12 cellular contexts compared by ENCODE assay signal in the genomic region with DNA sequence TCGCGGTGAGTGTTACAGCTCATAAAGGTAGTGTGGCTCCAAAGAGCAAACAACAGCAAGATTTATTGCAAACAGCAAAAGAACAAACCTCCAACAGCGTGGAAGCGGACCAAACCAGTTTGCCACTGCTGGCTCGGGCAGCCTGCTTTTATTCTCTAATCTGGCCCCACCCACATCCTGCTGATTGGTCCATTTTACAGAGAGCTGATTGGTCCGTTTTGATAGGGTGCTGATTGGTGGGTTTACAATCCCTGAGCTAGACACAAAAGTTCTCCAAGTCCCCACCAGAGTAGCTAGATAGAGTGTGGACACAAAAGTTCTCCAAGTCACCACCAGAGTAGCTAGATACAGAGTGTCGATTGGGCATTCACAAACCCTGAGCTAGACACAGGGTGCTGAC. TPM values are rescaled to one million over a fixed set of nuclear protein-coding genes. Genes with fewer than 3 reads are reported as not detected.
DNase-seq lines count a peak whose midpoint lies in the region; ATAC-seq and TF ChIP-seq lines count a peak whose summit lies in the region.
"Not testable (repeated sequence)": the region's sequence is repeated elsewhere in the genome, so short reads cannot be mapped to it uniquely, and the experiment has no call there.
"Had no signal": no experiment of that assay in that cellular context is flagged by ENCODE, and none has a peak within 500 bp of the region (broad histone marks: within the 10 kb centered on the region; RNA-seq: fewer than 3 reads in every experiment).

No MANE protein-coding gene starts in this region.

- POLR2A ChIA-PET in CD8-positive, alpha-beta T cell (lab: Charles Lee): interaction anchor here (1.2 to 1.6 kb wide), 4 partner anchors 18 to 248 kb away, joined by 3 to 8 read pairs (median 4); a partner anchor contains a TSS
- POLR2A ChIA-PET in activated CD4-positive, alpha-beta T cell treated with anti-CD3 and anti-CD28 coated beads, Interleukin-2, amount 10 ng/mL, durations not matched to agents 7 days and 5 days (lab: Charles Lee): interaction anchor here (0.9 kb wide), 1 partner anchor 53 kb away, joined by 3 read pairs; the partner anchor contains the start of gene RAB43

- ATAC-seq in CD8-positive, alpha-beta T cell: peak; percentile 51
- not testable (repeated sequence) for ATAC-seq in aorta (ENCODE audit: low FRiP score)

- H4K8ac ChIP-seq in mesendoderm (ENCODE audit: low read depth, low read length): not testable (repeated sequence)

- peak overlapping the region; percentile 82 for H3K4me3 Mint-ChIP-seq in CD8-positive, alpha-beta T cell
- H3K4me3 Mint-ChIP-seq in activated CD4-positive, alpha-beta T cell treated with anti-CD3 and anti-CD28 coated beads, Interleukin-2, amount 10 ng/mL, durations not matched to agents 7 days and 5 days: peak overlapping the region; percentile 63
- H3K4me3 Mint-ChIP-seq in activated naive CD4-positive, alpha-beta T cell treated with anti-CD3 and anti-CD28 coated beads, Interleukin-2, amount 10 ng/mL, durations not matched to agents 7 days and 5 days: peak overlapping the region; percentile 54
- H3K4me3 Mint-ChIP-seq in dendritic cell treated with granulocyte-macrophage colony-stimulating factor and Interleukin-4, amounts not matched to agents 40 ng/mL and 50 ng/mL, for 4 days: peak overlapping the region; percentile 53

- not testable (repeated sequence) for H4K5ac ChIP-seq in mesendoderm (ENCODE audit: low read length)

- intact Hi-C loops in CD8-positive, alpha-beta T cell (cut with DNase I, micrococcal nuclease): loop anchor here in 1 of 2 experiments (5.0 kb wide), 1 partner anchor 55 kb away; no protein-coding TSS in a partner anchor
- intact Hi-C loops in dendritic cell treated with granulocyte-macrophage colony-stimulating factor and Interleukin-4, amounts not matched to agents 40 ng/mL and 50 ng/mL, for 4 days (cut with micrococcal nuclease); spleen (cut with DNase I; ENCODE audit: low total_unique reads); aorta (cut with DNase I): not testable (repeated sequence)

- H2AK5ac ChIP-seq in mesendoderm (ENCODE audit: low read length): not testable (repeated sequence)

- not testable (repeated sequence) for H3K27me3 Mint-ChIP-seq in CD8-positive, alpha-beta T cell (ENCODE audit: low read depth); activated CD4-positive, alpha-beta T cell treated with anti-CD3 and anti-CD28 coated beads, Interleukin-2, amount 10 ng/mL, durations not matched to agents 7 days and 5 days
- H3K27me3 Mint-ChIP-seq in activated naive CD4-positive, alpha-beta T cell treated with anti-CD3 and anti-CD28 coated beads, Interleukin-2, amount 10 ng/mL, durations not matched to agents 7 days and 5 days: peaks cover 22% of the 10 kb centered on the region
- peaks cover 24% of the 10 kb centered on the region for H3K27me3 Mint-ChIP-seq in dendritic cell treated with granulocyte-macrophage colony-stimulating factor and Interleukin-4, amounts not matched to agents 40 ng/mL and 50 ng/mL, for 4 days

- H3K36me3 ChIP-seq in CD8-positive, alpha-beta T cell (ENCODE audit: insufficient read depth, low read length); mesendoderm (ENCODE audit: control insufficient read depth, insufficient read depth, low read length); spleen; aorta (ENCODE audit: control insufficient read depth in 1 of 2, insufficient read depth in 2 of 2, low read length in 1 of 2): not testable (repeated sequence)

- H3K27ac Mint-ChIP-seq in CD8-positive, alpha-beta T cell; dendritic cell treated with granulocyte-macrophage colony-stimulating factor and Interleukin-4, amounts not matched to agents 40 ng/mL and 50 ng/mL, for 4 days: not testable (repeated sequence)
- H3K27ac Mint-ChIP-seq in activated CD4-positive, alpha-beta T cell treated with anti-CD3 and anti-CD28 coated beads, Interleukin-2, amount 10 ng/mL, durations not matched to agents 7 days and 5 days: peak overlapping the region; percentile 71
- H3K27ac Mint-ChIP-seq in activated naive CD4-positive, alpha-beta T cell treated with anti-CD3 and anti-CD28 coated beads, Interleukin-2, amount 10 ng/mL, durations not matched to agents 7 days and 5 days: peak overlapping the region; percentile 28

- CTCF ChIA-PET in CD8-positive, alpha-beta T cell (lab: Charles Lee): interaction anchor here (0.8 to 8.9 kb wide), 3 partner anchors 14 to 192 kb away, joined by 3 to 52 read pairs (median 9); no protein-coding TSS in a partner anchor
- CTCF ChIA-PET in activated CD4-positive, alpha-beta T cell treated with anti-CD3 and anti-CD28 coated beads, Interleukin-2, amount 10 ng/mL, durations not matched to agents 7 days and 5 days (lab: Charles Lee): interaction anchor here (1.0 to 9.6 kb wide), 7 partner anchors 11 to 178 kb away, joined by 3 to 83 read pairs (median 5); no protein-coding TSS in a partner anchor
- CTCF ChIA-PET in activated naive CD4-positive, alpha-beta T cell treated with anti-CD3 and anti-CD28 coated beads, Interleukin-2, amount 10 ng/mL, durations not matched to agents 7 days and 5 days (lab: Charles Lee): interaction anchor here (1.2 to 3.3 kb wide), 6 partner anchors 15 to 249 kb away, joined by 3 to 28 read pairs (median 6); partner anchors contain the start of gene RAB43

- H3K9me3 Mint-ChIP-seq in CD8-positive, alpha-beta T cell; activated CD4-positive, alpha-beta T cell treated with anti-CD3 and anti-CD28 coated beads, Interleukin-2, amount 10 ng/mL, durations not matched to agents 7 days and 5 days: not testable (repeated sequence)
- H3K9me3 Mint-ChIP-seq in activated naive CD4-positive, alpha-beta T cell treated with anti-CD3 and anti-CD28 coated beads, Interleukin-2, amount 10 ng/mL, durations not matched to agents 7 days and 5 days: peaks cover 14% of the 10 kb centered on the region
- H3K9me3 Mint-ChIP-seq in dendritic cell treated with granulocyte-macrophage colony-stimulating factor and Interleukin-4, amounts not matched to agents 40 ng/mL and 50 ng/mL, for 4 days: peaks cover 10% of the 10 kb centered on the region

- H3K23ac ChIP-seq in mesendoderm (ENCODE audit: low read length): not testable (repeated sequence)

- not testable (repeated sequence) for H2BK5ac ChIP-seq in mesendoderm (ENCODE audit: low read length)

- not testable (repeated sequence) for H3K36me3 Mint-ChIP-seq in CD8-positive, alpha-beta T cell; activated CD4-positive, alpha-beta T cell treated with anti-CD3 and anti-CD28 coated beads, Interleukin-2, amount 10 ng/mL, durations not matched to agents 7 days and 5 days (ENCODE audit: low read depth); activated naive CD4-positive, alpha-beta T cell treated with anti-CD3 and anti-CD28 coated beads, Interleukin-2, amount 10 ng/mL, durations not matched to agents 7 days and 5 days; dendritic cell treated with granulocyte-macrophage colony-stimulating factor and Interleukin-4, amounts not matched to agents 40 ng/mL and 50 ng/mL, for 4 days (ENCODE audit: low read depth)

- H3K9me3 ChIP-seq in CD8-positive, alpha-beta T cell (ENCODE audit: low read length); spleen; aorta (ENCODE audit: control insufficient read depth, low read length): not testable (repeated sequence)

- not testable (repeated sequence) for H3K18ac ChIP-seq in mesendoderm (ENCODE audit: low read length)

- H3K4ac ChIP-seq in mesendoderm (ENCODE audit: low read depth, low read length): not testable (repeated sequence)

- H3K27ac ChIP-seq in CD8-positive, alpha-beta T cell (ENCODE audit: low read depth, low read length); mesendoderm (ENCODE audit: low read depth, low read length); spleen; aorta (ENCODE audit: low read depth in 1 of 2, low read length in 2 of 2): not testable (repeated sequence)

- not testable (repeated sequence) for H2BK15ac ChIP-seq in mesendoderm (replicated peaks; ENCODE audit: low read depth)

- not testable (repeated sequence) for H3K4me1 ChIP-seq in CD8-positive, alpha-beta T cell (ENCODE audit: insufficient read depth, low read length); mesendoderm (ENCODE audit: control insufficient read depth, low read depth, low read length); aorta (ENCODE audit: control insufficient read depth in 1 of 2, insufficient read depth in 2 of 2, low read length in 2 of 2)
- peaks cover 0 to 33% (median 20%) of the 10 kb centered on the region in 6 donors for H3K4me1 ChIP-seq in spleen

- H3K4me1 Mint-ChIP-seq in CD8-positive, alpha-beta T cell (ENCODE audit: low read depth): peaks cover 28% of the 10 kb centered on the region
- peaks cover 16% of the 10 kb centered on the region for H3K4me1 Mint-ChIP-seq in activated CD4-positive, alpha-beta T cell treated with anti-CD3 and anti-CD28 coated beads, Interleukin-2, amount 10 ng/mL, durations not matched to agents 7 days and 5 days
- peaks cover 17% of the 10 kb centered on the region for H3K4me1 Mint-ChIP-seq in activated naive CD4-positive, alpha-beta T cell treated with anti-CD3 and anti-CD28 coated beads, Interleukin-2, amount 10 ng/mL, durations not matched to agents 7 days and 5 days
- H3K4me1 Mint-ChIP-seq in dendritic cell treated with granulocyte-macrophage colony-stimulating factor and Interleukin-4, amounts not matched to agents 40 ng/mL and 50 ng/mL, for 4 days (ENCODE audit: low read depth): not testable (repeated sequence)

- not testable (repeated sequence) for H3K27me3 ChIP-seq in CD8-positive, alpha-beta T cell (ENCODE audit: insufficient read depth, low read length); mesendoderm (ENCODE audit: insufficient read depth, low read length, poor library complexity); aorta (ENCODE audit: control insufficient read depth in 1 of 2, insufficient read depth in 2 of 2, low read length in 1 of 2)
- H3K27me3 ChIP-seq in spleen (replicated peaks in 1 of 7): peaks cover 0 to 13% (median 0%) of the 10 kb centered on the region in 7 donors

- not testable (repeated sequence) for TF ChIP-seq CTCF in CD8-positive, alpha-beta T cell (IDR thresholded peaks at IDR 0.05); spleen (IDR thresholded peaks at IDR 0.05 in 8 of 11, conservative IDR thresholded peaks at IDR 0.05 in 3 of 11)

- not testable (repeated sequence) for H3K9ac ChIP-seq in mesendoderm (ENCODE audit: low read length)

- not testable (repeated sequence) for H3K4me3 ChIP-seq in CD8-positive, alpha-beta T cell (ENCODE audit: low read depth, low read length); mesendoderm (ENCODE audit: low read length); aorta (ENCODE audit: low read length in 2 of 2)
- H3K4me3 ChIP-seq in spleen: peak overlapping the region in 1 of 8 donors; percentile 61

- WGBS in mesendoderm (ENCODE audit: extremely low coverage, insufficient coverage, low lambda C conversion rate): no CpG with 5 or more reads among the region's 7 CpGs
- WGBS in spleen, 5 donors: 88 to 96% (median 92%) methylated on average over 6 to 7 of the region's 7 CpGs
- WGBS in aorta, 2 donors: 93 to 94% methylated on average over 7 of the region's 7 CpGs

- not testable (repeated sequence) for H3K79me2 ChIP-seq in mesendoderm (ENCODE audit: control insufficient read depth, insufficient read depth, low read length)

- not testable (repeated sequence) for H3K4me2 ChIP-seq in mesendoderm (ENCODE audit: low read length)

- not testable (repeated sequence) for TF ChIP-seq POLR2A in spleen (IDR thresholded peaks at IDR 0.05)

- DNase-seq in CD8-positive, alpha-beta T cell: peak in 1 of 7 experiments; percentile 56
- peak; percentile 35 for DNase-seq in NCI-H69 (lab: John Stamatoyannopoulos, UW)
- peak; percentile 25 for DNase-seq in activated CD4-positive, alpha-beta T cell treated with anti-CD3 and anti-CD28 coated beads, Interleukin-2, amount 10 ng/mL, durations not matched to agents 7 days and 5 days
- peak; percentile 41 for DNase-seq in activated naive CD4-positive, alpha-beta T cell treated with anti-CD3 and anti-CD28 coated beads, Interleukin-2, amount 10 ng/mL, durations not matched to agents 7 days and 5 days
- peak; percentile 43 for DNase-seq in mesendoderm
- peak; percentile 21 for DNase-seq in spleen
- DNase-seq in aorta: peak; percentile 18 to 20

- H3K56ac ChIP-seq in mesendoderm (ENCODE audit: low read length): not testable (repeated sequence)

- H3K79me1 ChIP-seq in mesendoderm (ENCODE audit: low read length): not testable (repeated sequence)

- H2BK120ac ChIP-seq in mesendoderm (ENCODE audit: low read depth, low read length): not testable (repeated sequence)

RNA-seq across cellular contexts. Expression of gene GP9, which starts 7.2 kb away (rescaled TPM):
- not detected for total RNA-seq in CD8-positive, alpha-beta T cell
- not detected for total RNA-seq in activated CD4-positive, alpha-beta T cell treated with anti-CD3 and anti-CD28 coated beads, Interleukin-2, amount 10 ng/mL, durations not matched to agents 7 days and 5 days
- polyA plus RNA-seq in mesendoderm (2013, experiment 1 of 2): not detected
- polyA plus RNA-seq in mesendoderm (2013, experiment 2 of 2): not detected
- total RNA-seq in spleen: 10 to 100 TPM in 1 of 7 donors, 1 to 10 TPM in 6; 4.2 to 14.9 (median 7.9) TPM
- 1 to 10 TPM; 1.4 to 5.5 (median 2.2) TPM for polyA plus RNA-seq in spleen
- not detected for total RNA-seq in aorta
- not detected for polyA plus RNA-seq in aorta
- total RNA-seq: Caco-2, chondrocyte, esophagus squamous epithelium, ovary had no signal
- polyA plus RNA-seq: ovary had no signal

RNA-seq across cellular contexts. Expression of gene RAB43, which starts 53.9 kb away (rescaled TPM):
- total RNA-seq in CD8-positive, alpha-beta T cell: 10 to 100 TPM; 45.2 to 48.6 TPM
- total RNA-seq in activated CD4-positive, alpha-beta T cell treated with anti-CD3 and anti-CD28 coated beads, Interleukin-2, amount 10 ng/mL, durations not matched to agents 7 days and 5 days: 10 to 100 TPM; 52.0 to 59.1 TPM
- polyA plus RNA-seq in mesendoderm (2013, experiment 1 of 2): 9.3 TPM
- polyA plus RNA-seq in mesendoderm (2013, experiment 2 of 2): 8.6 TPM
- total RNA-seq in spleen (10 to 100 TPM; 26.7 to 49.6 (median 31.9) TPM), aorta (10 to 100 TPM; 24.0 to 25.4 TPM)
- polyA plus RNA-seq in spleen (10 to 100 TPM in 1 of 3 donors, 1 to 10 TPM in 2; 3.1 to 12.5 (median 3.2) TPM), aorta (10 to 100 TPM in 1 of 2 donors, 1 to 10 TPM in 1; 3.5 to 10.3 TPM)

Comparison
In these comparisons a context has a peak if more than half of its experiments do, and no peak if none do; other contexts are left out.
1. RNA of gene GP9, which starts 7.2 kb away (total RNA-seq): 4.2 to 14.9 TPM in spleen; not detected in aorta, not detected in CD8-positive, alpha-beta T cell and not detected in activated CD4-positive, alpha-beta T cell treated with anti-CD3 and anti-CD28 coated beads, Interleukin-2, amount 10 ng/mL, durations not matched to agents 7 days and 5 days; every median in the first group is over 4 times any median in the second.
2. Peak in every context shown above with its lines, with median percentiles within 50 percentile points of each other: H3K4me3 Mint-ChIP-seq.